In genomic region chr17:80833952-80834895, GRCh38 we compare ENCODE assay signal across 8 cellular contexts.
A peak's percentile ranks its signal among the peaks of the same experiment; 100 is the strongest.
DNase-seq lines count a peak whose midpoint lies in the region; ATAC-seq, FAIRE-seq and TF ChIP-seq lines count a peak whose summit lies in the region.

No MANE protein-coding gene starts in this region.

- TF ChIP-seq EP300 in HepG2 (IDR thresholded peaks at IDR 0.05; ENCODE audit: low read depth in 2 of 2, low read length in 2 of 2) (no peak), HepG2 (CRISPR knock-in tag; IDR thresholded peaks at IDR 0.05; ENCODE audit: borderline replicate concordance) (no peak)

- no peak overlapping the region for H3K27ac ChIP-seq in HepG2 (ENCODE audit: extremely low read length, insufficient read depth, low read length)
- H3K27ac ChIP-seq in upper lobe of right lung = peak overlapping the region; percentile 81

- no peaks in the 10 kb centered on the region for H4K20me1 ChIP-seq in HepG2 (ENCODE audit: insufficient read depth, low read length)

- H3K9ac ChIP-seq in HepG2 (ENCODE audit: insufficient read depth, low read depth, low read length) = no peak overlapping the region

- H3K4me2 ChIP-seq in HepG2 (ENCODE audit: low read depth, low read length) = no peak overlapping the region

- intact Hi-C loops in HepG2 (cut with micrococcal nuclease; ENCODE audit: unreplicated experiment) = no loop called here
- intact Hi-C loops in upper lobe of right lung (cut with DNase I) = no loop called here

- 95% methylated on average over 41 of the region's 42 CpGs for WGBS in HepG2 (ENCODE audit: low lambda C conversion rate)

- no peaks in the 10 kb centered on the region for H3K27me3 ChIP-seq in HepG2 (ENCODE audit: control insufficient read depth in 1 of 2, insufficient read depth in 2 of 2, low read length in 2 of 2)
- H3K27me3 ChIP-seq in upper lobe of right lung = no peaks in the 10 kb centered on the region

- H3K36me3 ChIP-seq in HepG2 (replicated peaks in 1 of 2; ENCODE audit: control insufficient read depth in 1 of 2, insufficient read depth in 2 of 2, low read length in 2 of 2) = peaks cover 3 to 15% of the 10 kb centered on the region in 2 experiments; a peak in 4 of 5 replicates
- H3K36me3 ChIP-seq in upper lobe of right lung = no peaks in the 10 kb centered on the region

- FAIRE-seq in HepG2 (lab: Jason Lieb, UNC) = no peak

- H3K9me3 Mint-ChIP-seq in activated T-cell treated with anti-CD3 and anti-CD28 coated beads, Interleukin-2, amount 50 U/mL, for 24 hours = no peaks in the 10 kb centered on the region

- CTCF ChIA-PET in HepG2 (lab: Yijun Ruan, JAX; ENCODE audit: low intra/inter-chr PET ratio, low total read pairs) = no interaction called here

- no peaks in the 10 kb centered on the region for H3K9me3 ChIP-seq in HepG2 (ENCODE audit: low read length)
- H3K9me3 ChIP-seq in upper lobe of right lung = no peaks in the 10 kb centered on the region

- H3K79me2 ChIP-seq in HepG2 (ENCODE audit: insufficient read depth, low read length) = no peaks in the 10 kb centered on the region

- no peak for TF ChIP-seq RAD21 in HepG2 (CRISPR knock-in tag; IDR thresholded peaks at IDR 0.05)

- no peak for TF ChIP-seq POLR2A in HepG2 (IDR thresholded peaks at IDR 0.05; ENCODE audit: insufficient read depth in 1 of 2, low read depth in 2 of 2, low read length in 2 of 2)

- H3K27me3 Mint-ChIP-seq in activated T-cell treated with anti-CD3 and anti-CD28 coated beads, Interleukin-2, amount 50 U/mL, for 24 hours = no peaks in the 10 kb centered on the region

- H3K4me3 ChIP-seq in astrocyte of the spinal cord (ENCODE audit: low read depth, low read length) (no peak overlapping the region), HepG2 (replicated peaks in 1 of 3; ENCODE audit: insufficient read depth in 1 of 3, low read depth in 2 of 3, low read length in 3 of 3) (no peak overlapping the region), upper lobe of right lung (no peak overlapping the region)

- H3K27ac Mint-ChIP-seq in activated T-cell treated with anti-CD3 and anti-CD28 coated beads, Interleukin-2, amount 50 U/mL, for 24 hours = peak overlapping the region; percentile 98

- ATAC-seq in HepG2 = no peak
- no peak for ATAC-seq in upper lobe of right lung
- ATAC-seq in GM19455 (IDR thresholded peaks at IDR 0.05; ENCODE audit: unreplicated experiment) = no peak
- no peak for ATAC-seq in HG03280 (IDR thresholded peaks at IDR 0.05; ENCODE audit: unreplicated experiment)
- no peak for ATAC-seq in GM18519 (IDR thresholded peaks at IDR 0.05; ENCODE audit: low FRiP score, unreplicated experiment)

- peaks cover 46% of the 10 kb centered on the region for H3K36me3 Mint-ChIP-seq in activated T-cell treated with anti-CD3 and anti-CD28 coated beads, Interleukin-2, amount 50 U/mL, for 24 hours (ENCODE audit: low read depth)

- H3K4me1 ChIP-seq in HepG2 (ENCODE audit: insufficient read depth, low read length) (peaks cover 15% of the 10 kb centered on the region), upper lobe of right lung (peaks cover 14% of the 10 kb centered on the region)

- no TSS peak for BruUV-seq in HepG2 (replicated peaks; lab: Mats Ljungman, UMichigan)

- POLR2A ChIA-PET in HepG2 (lab: Yijun Ruan, JAX) = no interaction called here

- TF ChIP-seq CTCF in astrocyte of the spinal cord (IDR thresholded peaks at IDR 0.05; ENCODE audit: low read depth, low read length) (no peak), HepG2 (CRISPR knock-in tag; IDR thresholded peaks at IDR 0.05) (no peak), upper lobe of right lung (IDR thresholded peaks at IDR 0.05) (no peak)

- in situ Hi-C loops in astrocyte of the spinal cord (cut with HindIII; ENCODE audit: low sequenced_read_pairs) = no loop called here
- in situ Hi-C loops in HepG2 (cut with HindIII; ENCODE audit: extremely low pct_ligation_motif_present, low pct_unique_long_range_greater_than_20kb) = no loop called here

- H3K4me1 Mint-ChIP-seq in activated T-cell treated with anti-CD3 and anti-CD28 coated beads, Interleukin-2, amount 50 U/mL, for 24 hours (ENCODE audit: low read depth) = peaks cover 54% of the 10 kb centered on the region

- peak overlapping the region; percentile 8 for H3K4me3 Mint-ChIP-seq in activated T-cell treated with anti-CD3 and anti-CD28 coated beads, Interleukin-2, amount 50 U/mL, for 24 hours

- H2AFZ ChIP-seq in HepG2 (ENCODE audit: low read length) = no peak overlapping the region

- DNase-seq in activated T-cell treated with anti-CD3 and anti-CD28 coated beads, Interleukin-2, amount 50 U/mL, for 24 hours = no peak
- no peak for DNase-seq in activated T-cell treated with anti-CD3 and anti-CD28 coated beads, Interleukin-2, amount 50 U/mL, for 48 hours
- peak; percentile 71 for DNase-seq in astrocyte of the spinal cord (ENCODE audit: low read depth, low spot score)
- no peak for DNase-seq in HepG2 (ENCODE audit: low spot score)
- DNase-seq in upper lobe of right lung = peak; percentile 62

TF ChIP-seq in HepG2, 621 proteins besides CTCF, POLR2A, EP300 and RAD21:
- TF ChIP-seq TGIF2 (CRISPR knock-in tag; IDR thresholded peaks at IDR 0.05) (no peak), PTBP1 (IDR thresholded peaks at IDR 0.05; ENCODE audit: low read depth, low read length, poor library complexity, severe bottlenecking) (peak; percentile 36), MNT (IDR thresholded peaks at IDR 0.05) (peak; percentile 17; the same call in 1 of the 2 replicates), EED (CRISPR knock-in tag; IDR thresholded peaks at IDR 0.05) (no peak)

Comparison
In these comparisons a context has a peak if more than half of its experiments do, and no peak if none do; other contexts are left out.
1. DNase-seq: peak in astrocyte of the spinal cord (single experiment) and upper lobe of right lung (single experiment); none in activated T-cell treated with anti-CD3 and anti-CD28 coated beads, Interleukin-2, amount 50 U/mL, for 24 hours (single experiment), activated T-cell treated with anti-CD3 and anti-CD28 coated beads, Interleukin-2, amount 50 U/mL, for 48 hours (0 of 2) and HepG2 (single experiment).